Comparison of ENCODE assay signal across 9 cellular contexts in genomic region chr11:67438121-67438902, GRCh38. TPM values are rescaled to one million over a fixed set of nuclear protein-coding genes. Genes with fewer than 3 reads are reported as not detected.
A peak's percentile ranks its signal among the peaks of the same experiment; 100 is the strongest.
DNase-seq lines count a peak whose midpoint lies in the region; ATAC-seq, FAIRE-seq and TF ChIP-seq lines count a peak whose summit lies in the region.
"Had no signal": no experiment of that assay in that cellular context is flagged by ENCODE, and none has a peak within 500 bp of the region (broad histone marks: within the 10 kb centered on the region; RNA-seq: fewer than 3 reads in every experiment).

No MANE protein-coding gene starts in this region.

- DNase-seq in Jurkat, Clone E6-1 (ENCODE audit: low read depth, low spot score): peak; percentile 49
- DNase-seq in activated CD8-positive, alpha-beta memory T cell treated with anti-CD3 and anti-CD28 coated beads, Interleukin-2, amount 50 U/mL, for 48 hours: peak; percentile 89
- DNase-seq in HepG2 (ENCODE audit: low spot score): no peak
- no peak for DNase-seq in stimulated activated naive B cell treated with anti-CD40 and anti-IgM and Interleukin-4, amounts not matched to agents 10 μg/mL and 1 μg/mL and 100 μg/mL, for 72 hours
- no peak for DNase-seq in testis
- no peak for DNase-seq in hepatocyte (ENCODE audit: low spot score)

- no peak overlapping the region for H3K9ac ChIP-seq in HepG2 (ENCODE audit: insufficient read depth, low read depth, low read length)

- H3K9me3 Mint-ChIP-seq in stimulated activated naive B cell treated with anti-CD40 and anti-IgM and Interleukin-4, amounts not matched to agents 10 μg/mL and 1 μg/mL and 100 μg/mL, for 72 hours: no peaks in the 10 kb centered on the region

- intact Hi-C loops in HepG2 (cut with micrococcal nuclease; ENCODE audit: unreplicated experiment) (no loop called here), testis (cut with DNase I; ENCODE audit: low total_unique reads) (no loop called here)

- H3K27ac Mint-ChIP-seq in stimulated activated naive B cell treated with anti-CD40 and anti-IgM and Interleukin-4, amounts not matched to agents 10 μg/mL and 1 μg/mL and 100 μg/mL, for 72 hours: peak overlapping the region; percentile 97

- TF ChIP-seq CTCF in HepG2 (CRISPR knock-in tag; IDR thresholded peaks at IDR 0.05) (no peak), testis (IDR thresholded peaks at IDR 0.05) (no peak), hepatocyte (IDR thresholded peaks at IDR 0.05; ENCODE audit: poor library complexity) (no peak)

- H3K9me2 ChIP-seq in hepatocyte (replicated peaks; ENCODE audit: insufficient read depth): no peaks in the 10 kb centered on the region

- H3K27me3 ChIP-seq in HepG2 (ENCODE audit: control insufficient read depth in 1 of 2, insufficient read depth in 2 of 2, low read length in 2 of 2) (no peaks in the 10 kb centered on the region), testis (no peaks in the 10 kb centered on the region), hepatocyte (no peaks in the 10 kb centered on the region)

- H2AFZ ChIP-seq in HepG2 (ENCODE audit: low read length) (no peak overlapping the region), hepatocyte (no peak overlapping the region)

- no peak for TF ChIP-seq POLR2A in HepG2 (IDR thresholded peaks at IDR 0.05; ENCODE audit: insufficient read depth in 1 of 2, low read depth in 2 of 2, low read length in 2 of 2)
- TF ChIP-seq POLR2A in testis (IDR thresholded peaks at IDR 0.05): no peak

- in situ Hi-C loops in HepG2 (cut with HindIII; ENCODE audit: extremely low pct_ligation_motif_present, low pct_unique_long_range_greater_than_20kb): no loop called here

- CTCF ChIA-PET in HepG2 (lab: Yijun Ruan, JAX; ENCODE audit: low intra/inter-chr PET ratio, low total read pairs): no interaction called here

- no peak for FAIRE-seq in HepG2 (lab: Jason Lieb, UNC)
- FAIRE-seq: RCC 7860 had no signal

- 90% methylated on average over 8 of the region's 42 CpGs for WGBS in HepG2 (ENCODE audit: low lambda C conversion rate)
- whole genome bisulfite sequencing in testis, 2 donors: 81 to 90% methylated on average over 22 to 41 of the region's 42 CpGs
- WGBS in hepatocyte (ENCODE audit: low lambda C conversion rate, missing lambda C conversion rate): 88% methylated on average over 22 of the region's 42 CpGs

- no peak for TF ChIP-seq EP300 in HepG2 (IDR thresholded peaks at IDR 0.05; ENCODE audit: low read depth in 2 of 2, low read length in 2 of 2)
- no peak for TF ChIP-seq EP300 in HepG2 (CRISPR knock-in tag; IDR thresholded peaks at IDR 0.05; ENCODE audit: borderline replicate concordance)

- peaks cover 61 to 88% of the 10 kb centered on the region in 2 donors for H3K4me1 Mint-ChIP-seq in stimulated activated naive B cell treated with anti-CD40 and anti-IgM and Interleukin-4, amounts not matched to agents 10 μg/mL and 1 μg/mL and 100 μg/mL, for 72 hours

- H3K9me3 ChIP-seq in HepG2 (ENCODE audit: low read length): no peaks in the 10 kb centered on the region
- H3K9me3 ChIP-seq in testis: no peaks in the 10 kb centered on the region
- no peaks in the 10 kb centered on the region for H3K9me3 ChIP-seq in hepatocyte (ENCODE audit: low read depth)

- TF ChIP-seq RAD21 in HepG2 (CRISPR knock-in tag; IDR thresholded peaks at IDR 0.05): no peak

- H3K4me1 ChIP-seq in HepG2 (ENCODE audit: insufficient read depth, low read length): peaks cover 8% of the 10 kb centered on the region
- peaks cover 5% of the 10 kb centered on the region for H3K4me1 ChIP-seq in testis
- peaks cover 6% of the 10 kb centered on the region for H3K4me1 ChIP-seq in hepatocyte (ENCODE audit: insufficient read depth)

- peak overlapping the region; percentile 93 for H3K4me3 ChIP-seq in Jurkat, Clone E6-1 (ENCODE audit: low read length)
- H3K4me3 ChIP-seq in HepG2 (replicated peaks in 1 of 3; ENCODE audit: insufficient read depth in 1 of 3, low read depth in 2 of 3, low read length in 3 of 3) (no peak overlapping the region), testis (no peak overlapping the region), hepatocyte (no peak overlapping the region)

- no TSS peak for BruUV-seq in HepG2 (replicated peaks; lab: Mats Ljungman, UMichigan)

- no peaks in the 10 kb centered on the region for H4K20me1 ChIP-seq in HepG2 (ENCODE audit: insufficient read depth, low read length)
- H4K20me1 ChIP-seq in hepatocyte (ENCODE audit: insufficient read depth, poor library complexity, severe bottlenecking): no peaks in the 10 kb centered on the region

- ATAC-seq in HepG2: no peak
- no peak for ATAC-seq in stimulated activated naive B cell treated with anti-CD40 and anti-IgM and Interleukin-4, amounts not matched to agents 10 μg/mL and 1 μg/mL and 100 μg/mL, for 72 hours (replicated peaks)
- ATAC-seq in GM21515 (IDR thresholded peaks at IDR 0.05; ENCODE audit: unreplicated experiment): no peak
- no peak for ATAC-seq in HG03139 (IDR thresholded peaks at IDR 0.05; ENCODE audit: unreplicated experiment)

- H3K36me3 ChIP-seq in HepG2 (replicated peaks in 1 of 2; ENCODE audit: control insufficient read depth in 1 of 2, insufficient read depth in 2 of 2, low read length in 2 of 2) (peaks cover 8 to 14% of the 10 kb centered on the region in 2 experiments; a peak in 4 of 5 replicates), testis (ENCODE audit: low read depth, missing control alignments) (no peaks in the 10 kb centered on the region), hepatocyte (replicated peaks; ENCODE audit: insufficient read depth, low read depth) (no peaks in the 10 kb centered on the region)

- H3K4me2 ChIP-seq in HepG2 (ENCODE audit: low read depth, low read length): no peak overlapping the region
- H3K4me2 ChIP-seq in hepatocyte: no peak overlapping the region

- peaks cover 51 to 74% of the 10 kb centered on the region in 2 donors for H3K36me3 Mint-ChIP-seq in stimulated activated naive B cell treated with anti-CD40 and anti-IgM and Interleukin-4, amounts not matched to agents 10 μg/mL and 1 μg/mL and 100 μg/mL, for 72 hours

- H3K27ac ChIP-seq in HepG2 (ENCODE audit: extremely low read length, insufficient read depth, low read length): no peak overlapping the region
- H3K27ac ChIP-seq in testis: no peak overlapping the region
- no peak overlapping the region for H3K27ac ChIP-seq in hepatocyte

- peak overlapping the region; percentile 95 to 99 for H3K4me3 Mint-ChIP-seq in stimulated activated naive B cell treated with anti-CD40 and anti-IgM and Interleukin-4, amounts not matched to agents 10 μg/mL and 1 μg/mL and 100 μg/mL, for 72 hours

- H3K27me3 Mint-ChIP-seq in stimulated activated naive B cell treated with anti-CD40 and anti-IgM and Interleukin-4, amounts not matched to agents 10 μg/mL and 1 μg/mL and 100 μg/mL, for 72 hours: no peaks in the 10 kb centered on the region

- H3K79me2 ChIP-seq in HepG2 (ENCODE audit: insufficient read depth, low read length) (peaks cover 3% of the 10 kb centered on the region), hepatocyte (peaks cover 15% of the 10 kb centered on the region)

- POLR2A ChIA-PET in HepG2 (lab: Yijun Ruan, JAX): interaction anchor here (1.0 to 1.1 kb wide), 2 partner anchors 10 to 27 kb away, joined by 3 to 5 read pairs; partner anchors contain the start of gene RPS6KB2

RNA-seq across cellular contexts. Expression of gene PTPRCAP, which starts 0.8 kb away (rescaled TPM):
- polyA plus RNA-seq in Jurkat, Clone E6-1 (2012; ENCODE audit: insufficient read depth, insufficient read length): 125 TPM
- total RNA-seq in HepG2 (2016; rRNA removed; fragmentation: Illumina TruSeq; extraction: Trizol): 0.46 and 0.60 TPM in 2 replicates
- not detected in 2 replicates for total RNA-seq in HepG2 (2016; cell fraction: cytosol; rRNA removed; fragmentation: Illumina TruSeq; extraction: Trizol; ENCODE audit: low read depth)
- 0.19 and 0.25 TPM in 2 replicates for total RNA-seq in HepG2 (2016; cell fraction: insoluble cytoplasmic fraction; rRNA removed; fragmentation: Illumina TruSeq; extraction: Trizol)
- total RNA-seq in HepG2 (2016; cell fraction: membrane; rRNA removed; fragmentation: Illumina TruSeq; extraction: Trizol): not detected in 2 replicates
- 0.40 and 0.53 TPM in 2 replicates for total RNA-seq in HepG2 (2016; cell fraction: nucleus; rRNA removed; fragmentation: Illumina TruSeq; extraction: Trizol)
- polyA plus RNA-seq in HepG2 (2011; rRNA removed): 0.56 and 0.70 TPM in 2 replicates
- 0.08 and 0.63 TPM in 2 replicates for polyA plus RNA-seq in HepG2 (2011; cell fraction: cytosol; rRNA removed)
- 12.4 and 18.9 TPM in 2 replicates for polyA plus RNA-seq in HepG2 (2011; cell fraction: nucleus; rRNA removed)
- polyA plus RNA-seq in HepG2 (2012): 0.19 TPM in 1 of 2 replicates, not detected in the other
- polyA plus RNA-seq in HepG2 (2016; cell fraction: cytosol; fragmentation: Illumina TruSeq; extraction: Trizol; ENCODE audit: low read depth): 0.18 TPM in 1 of 2 replicates, not detected in the other
- polyA plus RNA-seq in HepG2 (2016; cell fraction: insoluble cytoplasmic fraction; fragmentation: Illumina TruSeq; extraction: Trizol; ENCODE audit: low read depth): 0.21 and 0.26 TPM in 2 replicates
- 0.16 TPM in 1 of 2 replicates, not detected in the other for polyA plus RNA-seq in HepG2 (2016; cell fraction: membrane; fragmentation: Illumina TruSeq; extraction: Trizol; ENCODE audit: low read depth)
- 1.9 and 2.3 TPM in 2 replicates for polyA plus RNA-seq in HepG2 (2016; cell fraction: nucleus; fragmentation: Illumina TruSeq; extraction: Trizol; ENCODE audit: insufficient read depth, low read depth)
- polyA minus RNA-seq in HepG2 (2011; rRNA and poly(A)+ RNA removed; ENCODE audit: low replicate concordance): 0.58 and 1.1 TPM in 2 replicates
- polyA minus RNA-seq in HepG2 (2011; cell fraction: cytosol; rRNA and poly(A)+ RNA removed): not detected in 2 replicates
- polyA minus RNA-seq in HepG2 (2011; cell fraction: nucleus; rRNA and poly(A)+ RNA removed): 0.90 and 0.99 TPM in 2 replicates
- 1 to 10 TPM; 3.1 to 5.2 TPM for total RNA-seq in testis
- polyA plus RNA-seq in testis (ENCODE audit: insufficient read depth, low read depth, low replicate concordance): 5.6 TPM
- total RNA-seq in hepatocyte: 2.5 and 3.4 TPM in 2 replicates
- polyA plus RNA-seq in hepatocyte: 1.0 and 1.3 TPM in 2 replicates

RNA-seq across cellular contexts. Expression of gene CORO1B, which starts 5.0 kb away (rescaled TPM):
- polyA plus RNA-seq in Jurkat, Clone E6-1 (2012; ENCODE audit: insufficient read depth, insufficient read length): 41.4 TPM
- total RNA-seq in HepG2 (2016; rRNA removed; fragmentation: Illumina TruSeq; extraction: Trizol) (32.2 and 32.9 TPM in 2 replicates), testis (10 to 100 TPM; 34.6 to 48.6 TPM), hepatocyte (104 and 118 TPM in 2 replicates)
- total RNA-seq in HepG2 (2016; cell fraction: cytosol; rRNA removed; fragmentation: Illumina TruSeq; extraction: Trizol; ENCODE audit: low read depth): 9.3 and 11.4 TPM in 2 replicates
- 29.5 and 35.9 TPM in 2 replicates for total RNA-seq in HepG2 (2016; cell fraction: insoluble cytoplasmic fraction; rRNA removed; fragmentation: Illumina TruSeq; extraction: Trizol)
- total RNA-seq in HepG2 (2016; cell fraction: membrane; rRNA removed; fragmentation: Illumina TruSeq; extraction: Trizol): 14.1 and 14.3 TPM in 2 replicates
- total RNA-seq in HepG2 (2016; cell fraction: nucleus; rRNA removed; fragmentation: Illumina TruSeq; extraction: Trizol): 26.1 and 28.4 TPM in 2 replicates
- polyA plus RNA-seq in HepG2 (2011; rRNA removed) (33.8 and 48.8 TPM in 2 replicates), testis (ENCODE audit: insufficient read depth, low read depth, low replicate concordance) (34.3 TPM), hepatocyte (150 and 152 TPM in 2 replicates)
- polyA plus RNA-seq in HepG2 (2011; cell fraction: cytosol; rRNA removed): 33.9 and 59.2 TPM in 2 replicates
- polyA plus RNA-seq in HepG2 (2011; cell fraction: nucleus; rRNA removed): 96.0 and 115 TPM in 2 replicates
- polyA plus RNA-seq in HepG2 (2012): 16.2 and 31.3 TPM in 2 replicates
- polyA plus RNA-seq in HepG2 (2016; cell fraction: cytosol; fragmentation: Illumina TruSeq; extraction: Trizol; ENCODE audit: low read depth): 11.3 TPM in 2 replicates
- 45.3 and 48.2 TPM in 2 replicates for polyA plus RNA-seq in HepG2 (2016; cell fraction: insoluble cytoplasmic fraction; fragmentation: Illumina TruSeq; extraction: Trizol; ENCODE audit: low read depth)
- polyA plus RNA-seq in HepG2 (2016; cell fraction: membrane; fragmentation: Illumina TruSeq; extraction: Trizol; ENCODE audit: low read depth): 12.1 and 13.6 TPM in 2 replicates
- polyA plus RNA-seq in HepG2 (2016; cell fraction: nucleus; fragmentation: Illumina TruSeq; extraction: Trizol; ENCODE audit: insufficient read depth, low read depth): 59.2 and 60.1 TPM in 2 replicates
- 100 and 106 TPM in 2 replicates for polyA minus RNA-seq in HepG2 (2011; rRNA and poly(A)+ RNA removed; ENCODE audit: low replicate concordance)
- polyA minus RNA-seq in HepG2 (2011; cell fraction: cytosol; rRNA and poly(A)+ RNA removed): 27.3 and 29.6 TPM in 2 replicates
- polyA minus RNA-seq in HepG2 (2011; cell fraction: nucleus; rRNA and poly(A)+ RNA removed): 16.3 and 29.5 TPM in 2 replicates

RNA-seq across cellular contexts. Expression of gene RPS6KB2, which starts 10.0 kb away (rescaled TPM):
- 105 TPM for polyA plus RNA-seq in Jurkat, Clone E6-1 (2012; ENCODE audit: insufficient read depth, insufficient read length)
- 35.3 and 54.8 TPM in 2 replicates for total RNA-seq in HepG2 (2016; rRNA removed; fragmentation: Illumina TruSeq; extraction: Trizol)
- 168 and 174 TPM in 2 replicates for total RNA-seq in HepG2 (2016; cell fraction: cytosol; rRNA removed; fragmentation: Illumina TruSeq; extraction: Trizol; ENCODE audit: low read depth)
- total RNA-seq in HepG2 (2016; cell fraction: insoluble cytoplasmic fraction; rRNA removed; fragmentation: Illumina TruSeq; extraction: Trizol): 32.3 and 55.5 TPM in 2 replicates
- 208 and 210 TPM in 2 replicates for total RNA-seq in HepG2 (2016; cell fraction: membrane; rRNA removed; fragmentation: Illumina TruSeq; extraction: Trizol)
- total RNA-seq in HepG2 (2016; cell fraction: nucleus; rRNA removed; fragmentation: Illumina TruSeq; extraction: Trizol): 30.9 and 37.1 TPM in 2 replicates
- 52.9 and 59.2 TPM in 2 replicates for polyA plus RNA-seq in HepG2 (2011; rRNA removed)
- polyA plus RNA-seq in HepG2 (2011; cell fraction: cytosol; rRNA removed): 53.5 and 73.0 TPM in 2 replicates
- 93.3 and 107 TPM in 2 replicates for polyA plus RNA-seq in HepG2 (2011; cell fraction: nucleus; rRNA removed)
- 29.0 and 33.0 TPM in 2 replicates for polyA plus RNA-seq in HepG2 (2012)
- 249 TPM in 2 replicates for polyA plus RNA-seq in HepG2 (2016; cell fraction: cytosol; fragmentation: Illumina TruSeq; extraction: Trizol; ENCODE audit: low read depth)
- polyA plus RNA-seq in HepG2 (2016; cell fraction: insoluble cytoplasmic fraction; fragmentation: Illumina TruSeq; extraction: Trizol; ENCODE audit: low read depth): 40.0 and 51.3 TPM in 2 replicates
- 229 and 244 TPM in 2 replicates for polyA plus RNA-seq in HepG2 (2016; cell fraction: membrane; fragmentation: Illumina TruSeq; extraction: Trizol; ENCODE audit: low read depth)
- 58.6 and 65.2 TPM in 2 replicates for polyA plus RNA-seq in HepG2 (2016; cell fraction: nucleus; fragmentation: Illumina TruSeq; extraction: Trizol; ENCODE audit: insufficient read depth, low read depth)
- polyA minus RNA-seq in HepG2 (2011; rRNA and poly(A)+ RNA removed; ENCODE audit: low replicate concordance): 70.8 and 120 TPM in 2 replicates
- polyA minus RNA-seq in HepG2 (2011; cell fraction: cytosol; rRNA and poly(A)+ RNA removed): 23.5 and 24.7 TPM in 2 replicates
- 27.9 and 33.3 TPM in 2 replicates for polyA minus RNA-seq in HepG2 (2011; cell fraction: nucleus; rRNA and poly(A)+ RNA removed)
- total RNA-seq in testis: 10 to 100 TPM; 46.5 to 47.4 TPM
- 30.1 TPM for polyA plus RNA-seq in testis (ENCODE audit: insufficient read depth, low read depth, low replicate concordance)
- total RNA-seq in hepatocyte: 59.9 and 65.0 TPM in 2 replicates
- polyA plus RNA-seq in hepatocyte: 105 and 107 TPM in 2 replicates

RNA-seq across cellular contexts. Expression of gene GPR152, which starts 14.2 kb away (rescaled TPM):
- not detected for polyA plus RNA-seq in Jurkat, Clone E6-1 (2012; ENCODE audit: insufficient read depth, insufficient read length)
- total RNA-seq in HepG2 (2016; rRNA removed; fragmentation: Illumina TruSeq; extraction: Trizol): not detected in 2 replicates
- not detected in 2 replicates for total RNA-seq in HepG2 (2016; cell fraction: cytosol; rRNA removed; fragmentation: Illumina TruSeq; extraction: Trizol; ENCODE audit: low read depth)
- not detected in 2 replicates for total RNA-seq in HepG2 (2016; cell fraction: insoluble cytoplasmic fraction; rRNA removed; fragmentation: Illumina TruSeq; extraction: Trizol)
- total RNA-seq in HepG2 (2016; cell fraction: membrane; rRNA removed; fragmentation: Illumina TruSeq; extraction: Trizol): not detected in 2 replicates
- total RNA-seq in HepG2 (2016; cell fraction: nucleus; rRNA removed; fragmentation: Illumina TruSeq; extraction: Trizol): not detected in 2 replicates
- not detected in 2 replicates for polyA plus RNA-seq in HepG2 (2011; rRNA removed)
- not detected in 2 replicates for polyA plus RNA-seq in HepG2 (2011; cell fraction: cytosol; rRNA removed)
- polyA plus RNA-seq in HepG2 (2011; cell fraction: nucleus; rRNA removed): not detected in 2 replicates
- not detected in 2 replicates for polyA plus RNA-seq in HepG2 (2012)
- not detected in 2 replicates for polyA plus RNA-seq in HepG2 (2016; cell fraction: cytosol; fragmentation: Illumina TruSeq; extraction: Trizol; ENCODE audit: low read depth)
- polyA plus RNA-seq in HepG2 (2016; cell fraction: insoluble cytoplasmic fraction; fragmentation: Illumina TruSeq; extraction: Trizol; ENCODE audit: low read depth): not detected in 2 replicates
- not detected in 2 replicates for polyA plus RNA-seq in HepG2 (2016; cell fraction: membrane; fragmentation: Illumina TruSeq; extraction: Trizol; ENCODE audit: low read depth)
- polyA plus RNA-seq in HepG2 (2016; cell fraction: nucleus; fragmentation: Illumina TruSeq; extraction: Trizol; ENCODE audit: insufficient read depth, low read depth): not detected in 2 replicates
- not detected in 2 replicates for polyA minus RNA-seq in HepG2 (2011; rRNA and poly(A)+ RNA removed; ENCODE audit: low replicate concordance)
- not detected in 2 replicates for polyA minus RNA-seq in HepG2 (2011; cell fraction: cytosol; rRNA and poly(A)+ RNA removed)
- polyA minus RNA-seq in HepG2 (2011; cell fraction: nucleus; rRNA and poly(A)+ RNA removed): not detected in 2 replicates
- not detected for total RNA-seq in testis
- not detected for polyA plus RNA-seq in testis (ENCODE audit: insufficient read depth, low read depth, low replicate concordance)
- not detected in 2 replicates for total RNA-seq in hepatocyte
- not detected in 2 replicates for polyA plus RNA-seq in hepatocyte

RNA-seq across cellular contexts. Expression of gene CABP4, which starts 16.8 kb away (rescaled TPM):
- not detected for polyA plus RNA-seq in Jurkat, Clone E6-1 (2012; ENCODE audit: insufficient read depth, insufficient read length)
- not detected in 2 replicates for total RNA-seq in HepG2 (2016; rRNA removed; fragmentation: Illumina TruSeq; extraction: Trizol)
- not detected in 2 replicates for total RNA-seq in HepG2 (2016; cell fraction: cytosol; rRNA removed; fragmentation: Illumina TruSeq; extraction: Trizol; ENCODE audit: low read depth)
- not detected in 2 replicates for total RNA-seq in HepG2 (2016; cell fraction: insoluble cytoplasmic fraction; rRNA removed; fragmentation: Illumina TruSeq; extraction: Trizol)
- not detected in 2 replicates for total RNA-seq in HepG2 (2016; cell fraction: membrane; rRNA removed; fragmentation: Illumina TruSeq; extraction: Trizol)
- not detected in 2 replicates for total RNA-seq in HepG2 (2016; cell fraction: nucleus; rRNA removed; fragmentation: Illumina TruSeq; extraction: Trizol)
- polyA plus RNA-seq in HepG2 (2011; rRNA removed): not detected in 2 replicates
- polyA plus RNA-seq in HepG2 (2011; cell fraction: cytosol; rRNA removed): not detected in 2 replicates
- polyA plus RNA-seq in HepG2 (2011; cell fraction: nucleus; rRNA removed): not detected in 2 replicates
- polyA plus RNA-seq in HepG2 (2012): not detected in 2 replicates
- polyA plus RNA-seq in HepG2 (2016; cell fraction: cytosol; fragmentation: Illumina TruSeq; extraction: Trizol; ENCODE audit: low read depth): not detected in 2 replicates
- polyA plus RNA-seq in HepG2 (2016; cell fraction: insoluble cytoplasmic fraction; fragmentation: Illumina TruSeq; extraction: Trizol; ENCODE audit: low read depth): not detected in 2 replicates
- polyA plus RNA-seq in HepG2 (2016; cell fraction: membrane; fragmentation: Illumina TruSeq; extraction: Trizol; ENCODE audit: low read depth): not detected in 2 replicates
- not detected in 2 replicates for polyA plus RNA-seq in HepG2 (2016; cell fraction: nucleus; fragmentation: Illumina TruSeq; extraction: Trizol; ENCODE audit: insufficient read depth, low read depth)
- polyA minus RNA-seq in HepG2 (2011; rRNA and poly(A)+ RNA removed; ENCODE audit: low replicate concordance): not detected in 2 replicates
- not detected in 2 replicates for polyA minus RNA-seq in HepG2 (2011; cell fraction: cytosol; rRNA and poly(A)+ RNA removed)
- not detected in 2 replicates for polyA minus RNA-seq in HepG2 (2011; cell fraction: nucleus; rRNA and poly(A)+ RNA removed)
- 1 to 10 TPM in 1 of 2 donors, under 1 TPM in 1; 0.87 to 1.2 TPM for total RNA-seq in testis
- 0.98 TPM for polyA plus RNA-seq in testis (ENCODE audit: insufficient read depth, low read depth, low replicate concordance)
- not detected in 2 replicates for total RNA-seq in hepatocyte
- polyA plus RNA-seq in hepatocyte: not detected in 2 replicates

Comparison
In these comparisons a context has a peak if more than half of its experiments do, and no peak if none do; other contexts are left out.
1. DNase-seq: peak in Jurkat, Clone E6-1 (single experiment) and activated CD8-positive, alpha-beta memory T cell treated with anti-CD3 and anti-CD28 coated beads, Interleukin-2, amount 50 U/mL, for 48 hours (single experiment); none in HepG2 (single experiment), stimulated activated naive B cell treated with anti-CD40 and anti-IgM and Interleukin-4, amounts not matched to agents 10 μg/mL and 1 μg/mL and 100 μg/mL, for 72 hours (single experiment), testis (single experiment) and hepatocyte (single experiment).